In genomic region chr19:17235618-17236413, GRCh38 we compare ENCODE assay signal across 8 cellular contexts. TPM values are rescaled to one million over a fixed set of nuclear protein-coding genes. Genes with fewer than 3 reads are reported as not detected.
DNase-seq lines count a peak whose midpoint lies in the region; ATAC-seq, FAIRE-seq and TF ChIP-seq lines count a peak whose summit lies in the region.

No MANE protein-coding gene starts in this region.

- H2AFZ ChIP-seq in keratinocyte (ENCODE audit: control insufficient read depth, low read length): peak overlapping the region; percentile 19

- H3K27ac Mint-ChIP-seq in Calu3 (ENCODE audit: unreplicated experiment) (no peak overlapping the region), activated B cell treated with CpG ODN at 0.5 μM for 24 hours (no peak overlapping the region)

- H3K27me3 Mint-ChIP-seq in Calu3 (ENCODE audit: unreplicated experiment) (no peaks in the 10 kb centered on the region), activated B cell treated with CpG ODN at 0.5 μM for 24 hours (no peaks in the 10 kb centered on the region)

- H3K9me3 Mint-ChIP-seq in Calu3 (ENCODE audit: low read depth, unreplicated experiment): no peaks in the 10 kb centered on the region
- no peaks in the 10 kb centered on the region for H3K9me3 Mint-ChIP-seq in activated B cell treated with CpG ODN at 0.5 μM for 24 hours

- DNase-seq in Calu3 (peak; percentile 33), NCI-H1092 treated with DMSO at 0.1 percent for 48 hours (lab: John Stamatoyannopoulos, UW) (peak; percentile 67), activated B cell treated with CpG ODN at 0.5 μM for 24 hours (peak; percentile 66), caudate nucleus (lab: John Stamatoyannopoulos, UW) (peak in 50 of 61 donors; percentile 8 to 81 (median 44)), keratinocyte (ENCODE audit: low read depth, low spot score) (no peak)
- DNase-seq in stimulated activated CD4-positive, alpha-beta T cell treated with anti-CD3 and anti-CD28 coated beads, Interleukin-15, amount 100 ng/mL, for 1 hour (ENCODE audit: low read depth in 1 of 2, low spot score in 1 of 2): peak; percentile 60 to 64

- H3K9me1 ChIP-seq in keratinocyte (ENCODE audit: control insufficient read depth, extremely low read depth, insufficient read depth, low read length): no peaks in the 10 kb centered on the region

- H4K20me1 ChIP-seq in keratinocyte (ENCODE audit: control insufficient read depth, extremely low read depth, insufficient read depth, low read length): peaks cover 4% of the 10 kb centered on the region

- H3K4me3 ChIP-seq in keratinocyte (ENCODE audit: control insufficient read depth in 2 of 3, extremely low read depth in 1 of 3, insufficient read depth in 2 of 3, low read depth in 1 of 3, low read length in 3 of 3): peak overlapping the region; percentile 52 to 83 (median 79)

- H3K27ac ChIP-seq in caudate nucleus (ENCODE audit: low read depth, low read length): peak overlapping the region; percentile 52
- H3K27ac ChIP-seq in keratinocyte (ENCODE audit: control insufficient read depth, insufficient read depth, low read length): peak overlapping the region; percentile 60

- BruUV-seq in Calu3 (replicated peaks; lab: Mats Ljungman, UMichigan): no TSS peak

- intact Hi-C loops in Calu3 (cut with micrococcal nuclease; ENCODE audit: unreplicated experiment) (no loop called here), activated B cell treated with CpG ODN at 0.5 μM for 24 hours (cut with micrococcal nuclease) (loop anchor here (1.0 to 2.0 kb wide), 8 partner anchors 10 to 169 kb away; partner anchors contain the start of genes BABAM1, HAUS8, MYO9B and OCEL1)

- no peaks in the 10 kb centered on the region for H3K9me3 ChIP-seq in keratinocyte (ENCODE audit: control insufficient read depth, low read depth, low read length)

- H3K4me1 ChIP-seq in keratinocyte (ENCODE audit: control insufficient read depth, extremely low read depth, insufficient read depth, low read length): peaks cover 14% of the 10 kb centered on the region

- TF ChIP-seq CTCF in Calu3 (IDR thresholded peaks at IDR 0.05; ENCODE audit: unreplicated experiment) (no peak), activated B cell treated with CpG ODN at 0.5 μM for 24 hours (IDR thresholded peaks at IDR 0.05) (no peak), keratinocyte (optimal IDR thresholded peaks at IDR 0.05 in 1 of 3, IDR thresholded peaks at IDR 0.05 in 1 of 3, conservative IDR thresholded peaks at IDR 0.05 in 1 of 3; ENCODE audit: extremely low read depth in 1 of 3, insufficient read depth in 2 of 3, low read length in 3 of 3) (peak in 2 of 3 experiments; percentile 51 to 72)

- H3K4me1 Mint-ChIP-seq in Calu3 (ENCODE audit: low read depth, unreplicated experiment): peaks cover 5% of the 10 kb centered on the region
- peaks cover 9% of the 10 kb centered on the region for H3K4me1 Mint-ChIP-seq in activated B cell treated with CpG ODN at 0.5 μM for 24 hours

- POLR2A ChIA-PET in activated B cell treated with CpG ODN at 0.5 μM for 24 hours (lab: Charles Lee): interaction anchor here (0.6 to 4.2 kb wide), 13 partner anchors 9 to 612 kb away, joined by 3 to 25 read pairs (median 3); partner anchors contain the start of genes NR2F6, OCEL1 and USE1

- H3K36me3 Mint-ChIP-seq in Calu3 (ENCODE audit: insufficient read depth, unreplicated experiment) (peaks cover 42% of the 10 kb centered on the region), activated B cell treated with CpG ODN at 0.5 μM for 24 hours (ENCODE audit: low read depth) (peaks cover 7% of the 10 kb centered on the region)

- peak overlapping the region; percentile 92 for H3K4me2 ChIP-seq in keratinocyte (ENCODE audit: control insufficient read depth, extremely low read depth, insufficient read depth, low read depth, low read length)

- CTCF ChIA-PET in Calu3 (lab: Charles Lee) (no interaction called here), activated B cell treated with CpG ODN at 0.5 μM for 24 hours (lab: Charles Lee) (interaction anchor here (0.6 to 2.7 kb wide), 21 partner anchors 9 to 462 kb away, joined by 3 to 10 read pairs (median 4); partner anchors contain the start of genes ANKLE1, BABAM1, HAUS8 and MYO9B)

- H3K79me2 ChIP-seq in keratinocyte (ENCODE audit: control insufficient read depth, insufficient read depth, low read length): peaks cover 31% of the 10 kb centered on the region

- no peak for FAIRE-seq in keratinocyte (lab: Jason Lieb, UNC)

- H3K4me3 Mint-ChIP-seq in Calu3 (ENCODE audit: low read depth, unreplicated experiment): peak overlapping the region; percentile 63
- H3K4me3 Mint-ChIP-seq in activated B cell treated with CpG ODN at 0.5 μM for 24 hours: peak overlapping the region; percentile 82

- dilution Hi-C loops in keratinocyte (cut with MboI; ENCODE audit: extremely low pct_ligation_motif_present, low sequenced_read_pairs): no loop called here

- ATAC-seq in GM21619 (IDR thresholded peaks at IDR 0.05; ENCODE audit: unreplicated experiment): peak; percentile 68
- ATAC-seq in activated B cell treated with CpG ODN at 0.5 μM for 24 hours (ENCODE audit: low read depth): peak; percentile 90
- no peak for ATAC-seq in GM21737 (IDR thresholded peaks at IDR 0.05; ENCODE audit: unreplicated experiment)

- H3K9ac ChIP-seq in keratinocyte (ENCODE audit: control insufficient read depth, extremely low read depth, insufficient read depth, low read length): peak overlapping the region; percentile 70

- H3K36me3 ChIP-seq in keratinocyte (ENCODE audit: control insufficient read depth in 2 of 2, extremely low read depth in 1 of 2, insufficient read depth in 2 of 2, low read length in 2 of 2): peaks cover 19 to 20% of the 10 kb centered on the region in 2 experiments

- H3K27me3 ChIP-seq in keratinocyte (ENCODE audit: control insufficient read depth, extremely low read depth, insufficient read depth, low read length): no peaks in the 10 kb centered on the region

RNA-seq across cellular contexts. Expression of gene OCEL1, which starts 9.8 kb away (rescaled TPM):
- total RNA-seq in Calu3 (2022) (12.1 and 12.2 TPM in 2 replicates), activated B cell treated with CpG ODN at 0.5 μM for 24 hours (22.4 and 25.8 TPM in 2 replicates)
- polyA plus RNA-seq in keratinocyte: 2.1 to 6.6 TPM (median 2.2 TPM) in 3 replicates
- polyA plus RNA-seq in keratinocyte (2011; ENCODE audit: low read depth): 3.2 TPM
- 3.5 and 7.4 TPM in 2 replicates for polyA plus RNA-seq in keratinocyte (2011; cell fraction: cytosol; rRNA removed)
- 5.7 and 9.2 TPM in 2 replicates for polyA plus RNA-seq in keratinocyte (2011; cell fraction: nucleus; rRNA removed)
- 6.5 and 18.1 TPM in 2 replicates for polyA plus RNA-seq in keratinocyte (2012; ENCODE audit: low replicate concordance)
- polyA minus RNA-seq in keratinocyte: 1.5 to 7.8 TPM (median 1.8 TPM) in 3 replicates
- polyA minus RNA-seq in keratinocyte (2011; cell fraction: cytosol; rRNA and poly(A)+ RNA removed): 4.0 TPM
- 1.6 and 2.4 TPM in 2 replicates for polyA minus RNA-seq in keratinocyte (2011; cell fraction: nucleus; rRNA and poly(A)+ RNA removed)

RNA-seq across cellular contexts. Expression of gene NR2F6, which starts 9.9 kb away (rescaled TPM):
- total RNA-seq in Calu3 (2022) (33.5 and 34.6 TPM in 2 replicates), activated B cell treated with CpG ODN at 0.5 μM for 24 hours (4.3 and 4.6 TPM in 2 replicates)
- 12.3 to 20.2 TPM (median 12.9 TPM) in 3 replicates for polyA plus RNA-seq in keratinocyte
- polyA plus RNA-seq in keratinocyte (2011; ENCODE audit: low read depth): 2.9 TPM
- 10.1 and 23.5 TPM in 2 replicates for polyA plus RNA-seq in keratinocyte (2011; cell fraction: cytosol; rRNA removed)
- 13.6 and 21.8 TPM in 2 replicates for polyA plus RNA-seq in keratinocyte (2011; cell fraction: nucleus; rRNA removed)
- polyA plus RNA-seq in keratinocyte (2012; ENCODE audit: low replicate concordance): 17.8 and 23.9 TPM in 2 replicates
- polyA minus RNA-seq in keratinocyte: 7.7 to 18.4 TPM (median 11.8 TPM) in 3 replicates
- 51.4 TPM for polyA minus RNA-seq in keratinocyte (2011; cell fraction: cytosol; rRNA and poly(A)+ RNA removed)
- polyA minus RNA-seq in keratinocyte (2011; cell fraction: nucleus; rRNA and poly(A)+ RNA removed): 14.8 and 20.2 TPM in 2 replicates

RNA-seq across cellular contexts. Expression of gene USE1, which starts 20.7 kb away (rescaled TPM):
- total RNA-seq in Calu3 (2022) (10.7 and 11.8 TPM in 2 replicates), activated B cell treated with CpG ODN at 0.5 μM for 24 hours (41.9 and 43.4 TPM in 2 replicates)
- 18.0 to 24.1 TPM (median 20.7 TPM) in 3 replicates for polyA plus RNA-seq in keratinocyte
- 21.7 TPM for polyA plus RNA-seq in keratinocyte (2011; ENCODE audit: low read depth)
- 11.7 and 27.0 TPM in 2 replicates for polyA plus RNA-seq in keratinocyte (2011; cell fraction: cytosol; rRNA removed)
- polyA plus RNA-seq in keratinocyte (2011; cell fraction: nucleus; rRNA removed): 17.0 and 19.8 TPM in 2 replicates
- polyA plus RNA-seq in keratinocyte (2012; ENCODE audit: low replicate concordance): 14.7 and 24.1 TPM in 2 replicates
- 4.1 to 7.6 TPM (median 7.2 TPM) in 3 replicates for polyA minus RNA-seq in keratinocyte
- 23.4 TPM for polyA minus RNA-seq in keratinocyte (2011; cell fraction: cytosol; rRNA and poly(A)+ RNA removed)
- 3.5 and 4.9 TPM in 2 replicates for polyA minus RNA-seq in keratinocyte (2011; cell fraction: nucleus; rRNA and poly(A)+ RNA removed)

RNA-seq across cellular contexts. Expression of gene USHBP1, which starts 28.7 kb away (rescaled TPM):
- total RNA-seq in Calu3 (2022): 0.10 and 0.26 TPM in 2 replicates
- 0.42 and 0.44 TPM in 2 replicates for total RNA-seq in activated B cell treated with CpG ODN at 0.5 μM for 24 hours
- not detected in 3 replicates for polyA plus RNA-seq in keratinocyte
- not detected for polyA plus RNA-seq in keratinocyte (2011; ENCODE audit: low read depth)
- polyA plus RNA-seq in keratinocyte (2011; cell fraction: cytosol; rRNA removed): not detected in 2 replicates
- not detected in 2 replicates for polyA plus RNA-seq in keratinocyte (2011; cell fraction: nucleus; rRNA removed)
- not detected in 2 replicates for polyA plus RNA-seq in keratinocyte (2012; ENCODE audit: low replicate concordance)
- not detected in 3 replicates for polyA minus RNA-seq in keratinocyte
- polyA minus RNA-seq in keratinocyte (2011; cell fraction: cytosol; rRNA and poly(A)+ RNA removed): not detected
- polyA minus RNA-seq in keratinocyte (2011; cell fraction: nucleus; rRNA and poly(A)+ RNA removed): not detected in 2 replicates

RNA-seq across cellular contexts. Expression of gene BABAM1, which starts 31.4 kb away (rescaled TPM):
- total RNA-seq in Calu3 (2022) (72.9 and 75.2 TPM in 2 replicates), activated B cell treated with CpG ODN at 0.5 μM for 24 hours (121 and 135 TPM in 2 replicates)
- 83.1 to 92.8 TPM (median 83.1 TPM) in 3 replicates for polyA plus RNA-seq in keratinocyte
- polyA plus RNA-seq in keratinocyte (2011; ENCODE audit: low read depth): 41.9 TPM
- 80.6 and 94.1 TPM in 2 replicates for polyA plus RNA-seq in keratinocyte (2011; cell fraction: cytosol; rRNA removed)
- polyA plus RNA-seq in keratinocyte (2011; cell fraction: nucleus; rRNA removed): 82.1 and 101 TPM in 2 replicates
- 38.9 and 68.3 TPM in 2 replicates for polyA plus RNA-seq in keratinocyte (2012; ENCODE audit: low replicate concordance)
- polyA minus RNA-seq in keratinocyte: 36.9 to 53.7 TPM (median 38.0 TPM) in 3 replicates
- 28.0 TPM for polyA minus RNA-seq in keratinocyte (2011; cell fraction: cytosol; rRNA and poly(A)+ RNA removed)
- polyA minus RNA-seq in keratinocyte (2011; cell fraction: nucleus; rRNA and poly(A)+ RNA removed): 15.4 and 16.8 TPM in 2 replicates

Comparison
In these comparisons a context has a peak if more than half of its experiments do, and no peak if none do; other contexts are left out.
1. CTCF ChIP-seq: peak in keratinocyte (2 of 3); none in Calu3 (single experiment) and activated B cell treated with CpG ODN at 0.5 μM for 24 hours (single experiment).